Comparison of ENCODE assay signal across 8 cellular contexts in the genomic region with DNA sequence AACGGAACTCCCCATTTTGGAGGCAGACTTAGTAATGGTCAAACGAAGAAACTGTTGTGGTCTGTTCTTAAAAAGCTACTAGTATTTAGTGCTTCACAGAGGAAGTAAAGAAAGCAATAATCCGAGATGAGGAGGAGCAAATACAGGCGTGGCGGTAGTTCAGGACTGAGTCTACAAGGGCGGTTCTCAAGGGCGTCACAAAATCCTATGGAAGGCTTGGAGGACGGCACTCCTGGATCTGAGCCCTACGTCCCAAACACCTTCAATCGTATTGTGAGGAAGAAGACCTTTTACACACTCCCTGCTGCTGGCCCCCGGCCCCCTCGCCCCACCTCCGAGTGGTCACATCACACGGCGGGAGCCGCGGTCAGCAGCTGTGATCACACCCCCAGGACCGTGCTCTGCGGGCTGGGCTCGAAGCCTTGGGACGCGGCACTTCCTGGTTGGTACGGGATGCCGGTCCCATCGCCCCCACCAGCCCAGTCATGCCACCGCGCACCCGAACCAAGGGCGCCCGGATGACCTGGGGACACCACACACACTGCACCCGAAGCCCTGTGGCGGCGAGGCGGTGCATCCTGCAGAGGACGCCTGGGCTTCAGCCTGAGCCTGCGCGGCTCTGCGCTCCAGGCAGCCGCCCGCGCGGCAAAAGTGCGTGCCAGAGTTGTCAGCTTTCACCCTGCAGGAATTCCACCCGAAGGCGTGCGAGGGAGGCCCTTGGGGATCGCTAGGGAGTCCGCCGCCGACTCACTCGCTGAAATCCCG. TPM values are rescaled to one million over a fixed set of nuclear protein-coding genes. Genes with fewer than 3 reads are reported as not detected.
DNase-seq lines count a peak whose midpoint lies in the region; ATAC-seq and TF ChIP-seq lines count a peak whose summit lies in the region.

No MANE protein-coding gene starts in this region.

- H3K27ac Mint-ChIP-seq in activated B cell treated with CpG ODN at 0.5 μM for 24 hours = no peak overlapping the region

- POLR2A ChIA-PET in activated B cell treated with CpG ODN at 0.5 μM for 24 hours (lab: Charles Lee) = no interaction called here

- TF ChIP-seq CTCF in activated B cell treated with CpG ODN at 0.5 μM for 24 hours (IDR thresholded peaks at IDR 0.05) (no peak), coronary artery (IDR thresholded peaks at IDR 0.05) (no peak), left lung (IDR thresholded peaks at IDR 0.05) (no peak)

- no peaks in the 10 kb centered on the region for H3K27me3 ChIP-seq in left lung

- H3K4me1 ChIP-seq in left lung = peaks cover 5 to 70% of the 10 kb centered on the region in 2 donors

- ATAC-seq in HG02571 (IDR thresholded peaks at IDR 0.05; ENCODE audit: unreplicated experiment) (peak; percentile 56), activated B cell treated with CpG ODN at 0.5 μM for 24 hours (ENCODE audit: low read depth) (no peak), left lung (peak; percentile 70)

- peaks cover 34% of the 10 kb centered on the region for H3K27me3 Mint-ChIP-seq in activated B cell treated with CpG ODN at 0.5 μM for 24 hours

- peaks cover 14% of the 10 kb centered on the region for H3K4me1 Mint-ChIP-seq in activated B cell treated with CpG ODN at 0.5 μM for 24 hours

- no peaks in the 10 kb centered on the region for H3K9me3 Mint-ChIP-seq in activated B cell treated with CpG ODN at 0.5 μM for 24 hours

- H3K4me3 Mint-ChIP-seq in activated B cell treated with CpG ODN at 0.5 μM for 24 hours = peak overlapping the region; percentile 64

- DNase-seq in NK-92 treated with Interleukin-12 subunit alpha and Interleukin-12 subunit beta, amount 100 ng/mL, for 24 hours (lab: John Stamatoyannopoulos, UW) = peak; percentile 15
- no peak for DNase-seq in NK-92 (lab: John Stamatoyannopoulos, UW; ENCODE audit: unreplicated experiment)
- DNase-seq in NCI-H1930 (lab: John Stamatoyannopoulos, UW) = peak; percentile 30 to 35
- no peak for DNase-seq in activated B cell treated with CpG ODN at 0.5 μM for 24 hours
- DNase-seq in coronary artery (ENCODE audit: low spot score) = peak; percentile 96
- peak; percentile 81 to 93 for DNase-seq in left lung
- DNase-seq in stimulated activated CD4-positive, alpha-beta T cell treated with anti-CD3 and anti-CD28 coated beads, TNF-alpha, amount 100 ng/mL, for 24 hours (ENCODE audit: low read depth in 3 of 3) = peak in 2 of 3 experiments; percentile 6 to 48

- H3K9me3 ChIP-seq in left lung = no peaks in the 10 kb centered on the region

- peak overlapping the region; percentile 82 for H3K4me3 ChIP-seq in coronary artery
- peak overlapping the region; percentile 70 to 77 for H3K4me3 ChIP-seq in left lung

- peak overlapping the region; percentile 85 to 92 for H3K27ac ChIP-seq in coronary artery
- H3K27ac ChIP-seq in left lung = peak overlapping the region; percentile 89 to 96

- H3K36me3 Mint-ChIP-seq in activated B cell treated with CpG ODN at 0.5 μM for 24 hours (ENCODE audit: low read depth) = no peaks in the 10 kb centered on the region

- no peaks in the 10 kb centered on the region for H3K36me3 ChIP-seq in left lung

- intact Hi-C loops in activated B cell treated with CpG ODN at 0.5 μM for 24 hours (cut with micrococcal nuclease) (no loop called here), left lung (cut with DNase I) (no loop called here)

- CTCF ChIA-PET in activated B cell treated with CpG ODN at 0.5 μM for 24 hours (lab: Charles Lee) = no interaction called here

RNA-seq across cellular contexts. Expression of a gene that starts 0.6 kb away (rescaled TPM):
- total RNA-seq in activated B cell treated with CpG ODN at 0.5 μM for 24 hours = not detected in 2 replicates
- total RNA-seq in left lung = 10 to 100 TPM; 18.5 to 18.7 TPM

RNA-seq across cellular contexts. Expression of a gene that starts 33.5 kb away (rescaled TPM):
- total RNA-seq in activated B cell treated with CpG ODN at 0.5 μM for 24 hours = not detected in 2 replicates
- total RNA-seq in left lung = 1 to 10 TPM in 1 of 2 donors, not detected in 1; 2.3 TPM

Comparison
In these comparisons a context has a peak if more than half of its experiments do, and no peak if none do; other contexts are left out.
1. DNase-seq: peak in NK-92 treated with Interleukin-12 subunit alpha and Interleukin-12 subunit beta, amount 100 ng/mL, for 24 hours (single experiment), NCI-H1930 (2 of 2), coronary artery (single experiment), left lung (2 of 2) and stimulated activated CD4-positive, alpha-beta T cell treated with anti-CD3 and anti-CD28 coated beads, TNF-alpha, amount 100 ng/mL, for 24 hours (2 of 3); none in NK-92 (single experiment) and activated B cell treated with CpG ODN at 0.5 μM for 24 hours (single experiment).
2. RNA of a gene that starts 0.6 kb away (total RNA-seq): 18.5 to 18.7 TPM in left lung; not detected in activated B cell treated with CpG ODN at 0.5 μM for 24 hours; every median in the first group is over 10 times any median in the second.